In the genomic region with DNA sequence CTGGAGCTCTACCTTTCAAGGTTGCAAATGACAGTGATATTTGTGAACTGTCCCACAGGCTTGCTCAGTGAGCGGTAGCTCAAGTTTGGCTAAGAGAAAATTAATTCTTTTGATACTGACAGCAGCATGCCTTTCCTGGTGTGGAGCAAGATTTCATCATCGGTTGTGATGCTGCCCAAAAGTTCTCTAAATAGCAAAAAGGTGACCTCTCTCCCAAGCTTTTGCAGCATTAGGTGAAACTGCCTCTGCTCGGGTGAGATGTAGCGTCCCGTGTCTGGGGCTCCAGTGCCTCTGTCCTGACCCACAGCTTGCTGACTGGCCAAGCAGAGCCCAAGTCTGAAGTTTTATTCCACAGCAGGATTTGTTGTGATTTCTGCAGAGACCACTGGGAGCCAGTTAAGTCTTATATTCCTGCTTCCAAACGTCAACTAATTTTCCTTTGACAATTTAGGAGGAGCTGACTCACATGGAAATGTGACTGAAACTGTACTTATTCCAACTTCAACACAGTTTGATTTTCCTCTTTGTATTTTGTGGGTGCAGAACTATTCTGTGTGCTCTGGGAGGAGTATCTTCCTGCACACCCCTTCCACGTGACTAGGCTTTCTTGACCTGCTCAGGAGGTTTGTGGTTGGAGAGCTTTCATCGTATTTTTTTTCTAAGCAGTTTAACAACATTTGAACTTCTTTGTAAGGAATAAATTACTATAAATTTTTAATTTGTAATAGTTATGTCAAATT, we compare ENCODE assay signal across 22 cellular contexts. TPM values are rescaled to one million over a fixed set of nuclear protein-coding genes. Genes with fewer than 3 reads are reported as not detected.
DNase-seq lines count a peak whose midpoint lies in the region; ATAC-seq and TF ChIP-seq lines count a peak whose summit lies in the region.
"Had no signal": no experiment of that assay in that cellular context is flagged by ENCODE, and none has a peak within 500 bp of the region (broad histone marks: within the 10 kb centered on the region; RNA-seq: fewer than 3 reads in every experiment).

No MANE protein-coding gene starts in this region.

- H3K4me1 Mint-ChIP-seq in CD8-positive, alpha-beta memory T cell = peaks cover 16 to 55% (median 23%) of the 10 kb centered on the region in 3 donors
- H3K4me1 Mint-ChIP-seq: mesothelial cell of epicardium had no signal

- H3K4me3 ChIP-seq in esophagus squamous epithelium (peak overlapping the region in 2 of 4 donors; percentile 64 to 66), rectal smooth muscle tissue (ENCODE audit: low read length) (peak overlapping the region; percentile 80)
- no peak overlapping the region for H3K4me3 ChIP-seq in CD8-positive, alpha-beta memory T cell (ENCODE audit: low read length)

- H3K27me3 Mint-ChIP-seq in CD8-positive, alpha-beta memory T cell = peaks cover 2 to 16% of the 10 kb centered on the region in 2 donors

- H3K27me3 ChIP-seq in esophagus squamous epithelium = peaks cover 0 to 26% (median 0%) of the 10 kb centered on the region in 4 donors
- H3K27me3 ChIP-seq in rectal smooth muscle tissue (ENCODE audit: control insufficient read depth, insufficient read depth, low read length) = no peaks in the 10 kb centered on the region
- no peaks in the 10 kb centered on the region for H3K27me3 ChIP-seq in CD8-positive, alpha-beta memory T cell (ENCODE audit: insufficient read depth, low read length, poor library complexity, severe bottlenecking)

- H3K9ac ChIP-seq in rectal smooth muscle tissue (ENCODE audit: low read length) = no peak overlapping the region

- peaks cover 0 to 14% (median 0%) of the 10 kb centered on the region in 3 donors for H3K36me3 Mint-ChIP-seq in CD8-positive, alpha-beta memory T cell
- H3K36me3 Mint-ChIP-seq: CD8-positive, alpha-beta T cell; mesothelial cell of epicardium had no signal

- no peaks in the 10 kb centered on the region for H3K36me3 ChIP-seq in esophagus squamous epithelium
- peaks cover 1% of the 10 kb centered on the region for H3K36me3 ChIP-seq in rectal smooth muscle tissue (ENCODE audit: control insufficient read depth, insufficient read depth, low read length)
- no peaks in the 10 kb centered on the region for H3K36me3 ChIP-seq in CD8-positive, alpha-beta memory T cell (ENCODE audit: insufficient read depth, low read length)

- ATAC-seq in GM21825 (IDR thresholded peaks at IDR 0.05; ENCODE audit: unreplicated experiment) = no peak
- ATAC-seq in HG02852 (IDR thresholded peaks at IDR 0.05; ENCODE audit: unreplicated experiment) = no peak
- ATAC-seq: CD8-positive, alpha-beta T cell; effector memory CD8-positive, alpha-beta T cell had no signal

- DNase-seq in AG20443 (ENCODE audit: low spot score) (peak; percentile 58), OCI-M1 (lab: John Stamatoyannopoulos, UW) (peak; percentile 5), esophagus squamous epithelium (lab: John Stamatoyannopoulos, UW) (no peak), NCI-H1694 (lab: John Stamatoyannopoulos, UW) (no peak)
- DNase-seq in CD8-positive, alpha-beta memory T cell = no peak
- DNase-seq: activated gamma-delta T cell; CD8-positive, alpha-beta T cell; DMS79; effector memory CD8-positive, alpha-beta T cell; hypothalamus; KG1; MV-4-11; NCI-H2029 treated with DMSO at 0.1 percent for 48 hours; NCI-H446; NK-92 treated with Interleukin-12 subunit alpha and Interleukin-12 subunit beta, amount 100 ng/mL, for 24 hours; SW 1271 had no signal

- intact Hi-C loops in esophagus squamous epithelium (cut with DNase I) = no loop called here

- WGBS in esophagus squamous epithelium, 2 donors = 55 to 62% methylated on average over 8 of the region's 8 CpGs

- peak overlapping the region in 2 of 7 donors; percentile 15 to 17 for H3K4me3 Mint-ChIP-seq in CD8-positive, alpha-beta memory T cell
- H3K4me3 Mint-ChIP-seq: CD8-positive, alpha-beta T cell; mesothelial cell of epicardium had no signal

- H3K9me3 ChIP-seq in esophagus squamous epithelium = no peaks in the 10 kb centered on the region
- no peaks in the 10 kb centered on the region for H3K9me3 ChIP-seq in CD8-positive, alpha-beta memory T cell (ENCODE audit: low read length)

- peak overlapping the region in 3 of 8 donors; percentile 11 to 43 (median 14) for H3K27ac Mint-ChIP-seq in CD8-positive, alpha-beta memory T cell
- H3K27ac Mint-ChIP-seq: mesothelial cell of epicardium, progenitor cell of endocrine pancreas had no signal

- TF ChIP-seq POLR2A in esophagus squamous epithelium (IDR thresholded peaks at IDR 0.05) = no peak

- POLR2A ChIA-PET in CD8-positive, alpha-beta memory T cell (lab: Charles Lee) = no interaction called here

- H3K9me3 Mint-ChIP-seq in CD8-positive, alpha-beta memory T cell = no peaks in the 10 kb centered on the region
- H3K9me3 Mint-ChIP-seq: CD8-positive, alpha-beta T cell; effector memory CD8-positive, alpha-beta T cell; mesothelial cell of epicardium had no signal

- H3K27ac ChIP-seq in esophagus squamous epithelium (peak overlapping the region in 3 of 4 donors; percentile 76 to 89 (median 76)), rectal smooth muscle tissue (ENCODE audit: low read depth, low read length) (peak overlapping the region; percentile 99)
- H3K27ac ChIP-seq in CD8-positive, alpha-beta memory T cell (ENCODE audit: low read depth, low read length) = no peak overlapping the region
- H3K27ac ChIP-seq: RWPE1 had no signal

- TF ChIP-seq CTCF in esophagus squamous epithelium (IDR thresholded peaks at IDR 0.05) = no peak

- CTCF ChIA-PET in CD8-positive, alpha-beta memory T cell (lab: Charles Lee) = interaction anchor here (0.5 to 1.6 kb wide), 2 partner anchors 10 to 104 kb away, joined by 3 to 4 read pairs; no protein-coding TSS in a partner anchor

- H3K4me1 ChIP-seq in esophagus squamous epithelium (peaks cover 0 to 33% (median 3%) of the 10 kb centered on the region in 3 donors), rectal smooth muscle tissue (ENCODE audit: control insufficient read depth, insufficient read depth, low read length) (peaks cover 35% of the 10 kb centered on the region)
- peaks cover 10% of the 10 kb centered on the region for H3K4me1 ChIP-seq in CD8-positive, alpha-beta memory T cell (ENCODE audit: insufficient read depth, low read length)

RNA-seq across cellular contexts. Expression of a gene that starts 5.9 kb away (rescaled TPM):
- total RNA-seq in esophagus squamous epithelium = 100 to 1,000 TPM in 1 of 4 donors, 10 to 100 TPM in 3; 18.1 to 262 (median 42.0) TPM
- total RNA-seq in CD8-positive, alpha-beta memory T cell = 1 to 10 TPM; 2.3 to 2.4 TPM
- polyA plus RNA-seq in CD8-positive, alpha-beta memory T cell = 0.56 TPM

Comparison
In these comparisons a context has a peak if more than half of its experiments do, and no peak if none do; other contexts are left out.
1. DNase-seq: peak in AG20443 (single experiment) and OCI-M1 (single experiment); none in esophagus squamous epithelium (single experiment), NCI-H1694 (single experiment) and CD8-positive, alpha-beta memory T cell (0 of 5).
2. RNA of a gene that starts 5.9 kb away (total RNA-seq): 18.1 to 262 TPM in esophagus squamous epithelium; 2.3 to 2.4 TPM in CD8-positive, alpha-beta memory T cell; every median in the first group is over 4 times any median in the second.